ENCODE assay signal across 1 cellular context in the genomic region with DNA sequence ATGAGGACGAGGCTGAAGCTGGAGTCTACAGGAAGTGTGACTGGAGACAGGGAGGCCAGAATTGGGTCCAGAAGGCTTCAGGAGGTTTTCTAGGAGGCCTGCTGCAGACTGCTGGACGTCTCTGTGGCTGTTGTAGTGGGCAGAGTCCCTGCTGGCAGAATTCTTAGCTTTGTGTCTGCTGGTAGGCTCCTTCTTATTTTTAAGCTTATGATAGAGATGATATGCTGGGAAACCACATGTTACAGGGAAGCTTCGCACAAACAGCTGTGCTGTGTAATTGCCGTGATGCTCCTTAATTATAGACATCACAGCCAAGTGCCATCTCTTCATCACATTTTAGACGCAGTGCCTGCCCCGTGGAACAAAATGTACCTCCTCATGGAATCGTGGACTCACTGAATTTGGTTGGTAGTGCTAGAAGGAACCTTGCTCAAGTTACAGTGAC.
TF ChIP-seq lines count a peak whose summit lies in the region.

No MANE protein-coding gene starts in this region.

TF ChIP-seq in GM23338, 12 proteins besides CTCF, POLR2A, EP300 and RAD21:
- TF ChIP-seq CREB1 (CRISPR knock-in tag; IDR thresholded peaks at IDR 0.05; ENCODE audit: low read depth) (no peak), ZNF331 (CRISPR knock-in tag; IDR thresholded peaks at IDR 0.05; ENCODE audit: low read depth) (no peak), EZH2phosphoT487 (IDR thresholded peaks at IDR 0.05; ENCODE audit: unreplicated experiment) (no peak), EZH2 (IDR thresholded peaks at IDR 0.05; ENCODE audit: low read depth, unreplicated experiment) (no peak), POLR2AphosphoS5 (IDR thresholded peaks at IDR 0.05; ENCODE audit: low read depth) (no peak), JUNB (IDR thresholded peaks at IDR 0.05; ENCODE audit: unreplicated experiment) (no peak), NANOG (IDR thresholded peaks at IDR 0.05; ENCODE audit: borderline replicate concordance) (no peak), ZNF114 (CRISPR knock-in tag; IDR thresholded peaks at IDR 0.05) (no peak), STAT1 (IDR thresholded peaks at IDR 0.05; ENCODE audit: unreplicated experiment) (no peak)
- TF ChIP-seq, protein P1, sequence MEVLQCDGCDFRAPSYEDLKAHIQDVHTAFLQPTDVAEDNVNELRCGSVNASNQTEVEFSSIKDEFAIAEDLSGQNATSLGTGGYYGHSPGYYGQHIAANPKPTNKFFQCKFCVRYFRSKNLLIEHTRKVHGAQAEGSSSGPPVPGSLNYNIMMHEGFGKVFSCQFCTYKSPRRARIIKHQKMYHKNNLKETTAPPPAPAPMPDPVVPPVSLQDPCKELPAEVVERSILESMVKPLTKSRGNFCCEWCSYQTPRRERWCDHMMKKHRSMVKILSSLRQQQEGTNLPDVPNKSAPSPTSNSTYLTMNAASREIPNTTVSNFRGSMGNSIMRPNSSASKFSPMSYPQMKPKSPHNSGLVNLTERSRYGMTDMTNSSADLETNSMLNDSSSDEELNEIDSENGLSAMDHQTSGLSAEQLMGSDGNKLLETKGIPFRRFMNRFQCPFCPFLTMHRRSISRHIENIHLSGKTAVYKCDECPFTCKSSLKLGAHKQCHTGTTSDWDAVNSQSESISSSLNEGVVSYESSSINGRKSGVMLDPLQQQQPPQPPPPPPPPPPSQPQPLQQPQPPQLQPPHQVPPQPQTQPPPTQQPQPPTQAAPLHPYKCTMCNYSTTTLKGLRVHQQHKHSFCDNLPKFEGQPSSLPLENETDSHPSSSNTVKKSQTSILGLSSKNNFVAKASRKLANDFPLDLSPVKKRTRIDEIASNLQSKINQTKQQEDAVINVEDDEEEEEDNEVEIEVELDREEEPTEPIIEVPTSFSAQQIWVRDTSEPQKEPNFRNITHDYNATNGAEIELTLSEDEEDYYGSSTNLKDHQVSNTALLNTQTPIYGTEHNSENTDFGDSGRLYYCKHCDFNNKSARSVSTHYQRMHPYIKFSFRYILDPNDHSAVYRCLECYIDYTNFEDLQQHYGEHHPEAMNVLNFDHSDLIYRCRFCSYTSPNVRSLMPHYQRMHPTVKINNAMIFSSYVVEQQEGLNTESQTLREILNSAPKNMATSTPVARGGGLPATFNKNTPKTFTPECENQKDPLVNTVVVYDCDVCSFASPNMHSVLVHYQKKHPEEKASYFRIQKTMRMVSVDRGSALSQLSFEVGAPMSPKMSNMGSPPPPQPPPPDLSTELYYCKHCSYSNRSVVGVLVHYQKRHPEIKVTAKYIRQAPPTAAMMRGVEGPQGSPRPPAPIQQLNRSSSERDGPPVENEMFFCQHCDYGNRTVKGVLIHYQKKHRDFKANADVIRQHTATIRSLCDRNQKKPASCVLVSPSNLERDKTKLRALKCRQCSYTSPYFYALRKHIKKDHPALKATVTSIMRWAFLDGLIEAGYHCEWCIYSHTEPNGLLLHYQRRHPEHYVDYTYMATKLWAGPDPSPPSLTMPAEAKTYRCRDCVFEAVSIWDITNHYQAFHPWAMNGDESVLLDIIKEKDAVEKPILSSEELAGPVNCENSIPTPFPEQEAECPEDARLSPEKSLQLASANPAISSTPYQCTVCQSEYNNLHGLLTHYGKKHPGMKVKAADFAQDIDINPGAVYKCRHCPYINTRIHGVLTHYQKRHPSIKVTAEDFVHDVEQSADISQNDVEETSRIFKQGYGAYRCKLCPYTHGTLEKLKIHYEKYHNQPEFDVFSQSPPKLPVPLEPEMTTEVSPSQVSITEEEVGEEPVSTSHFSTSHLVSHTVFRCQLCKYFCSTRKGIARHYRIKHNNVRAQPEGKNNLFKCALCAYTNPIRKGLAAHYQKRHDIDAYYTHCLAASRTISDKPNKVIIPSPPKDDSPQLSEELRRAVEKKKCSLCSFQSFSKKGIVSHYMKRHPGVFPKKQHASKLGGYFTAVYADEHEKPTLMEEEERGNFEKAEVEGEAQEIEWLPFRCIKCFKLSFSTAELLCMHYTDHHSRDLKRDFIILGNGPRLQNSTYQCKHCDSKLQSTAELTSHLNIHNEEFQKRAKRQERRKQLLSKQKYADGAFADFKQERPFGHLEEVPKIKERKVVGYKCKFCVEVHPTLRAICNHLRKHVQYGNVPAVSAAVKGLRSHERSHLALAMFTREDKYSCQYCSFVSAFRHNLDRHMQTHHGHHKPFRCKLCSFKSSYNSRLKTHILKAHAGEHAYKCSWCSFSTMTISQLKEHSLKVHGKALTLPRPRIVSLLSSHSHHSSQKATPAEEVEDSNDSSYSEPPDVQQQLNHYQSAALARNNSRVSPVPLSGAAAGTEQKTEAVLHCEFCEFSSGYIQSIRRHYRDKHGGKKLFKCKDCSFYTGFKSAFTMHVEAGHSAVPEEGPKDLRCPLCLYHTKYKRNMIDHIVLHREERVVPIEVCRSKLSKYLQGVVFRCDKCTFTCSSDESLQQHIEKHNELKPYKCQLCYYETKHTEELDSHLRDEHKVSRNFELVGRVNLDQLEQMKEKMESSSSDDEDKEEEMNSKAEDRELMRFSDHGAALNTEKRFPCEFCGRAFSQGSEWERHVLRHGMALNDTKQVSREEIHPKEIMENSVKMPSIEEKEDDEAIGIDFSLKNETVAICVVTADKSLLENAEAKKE (CRISPR knock-in tag; IDR thresholded peaks at IDR 0.05): no peak
- TF ChIP-seq, protein P2, sequence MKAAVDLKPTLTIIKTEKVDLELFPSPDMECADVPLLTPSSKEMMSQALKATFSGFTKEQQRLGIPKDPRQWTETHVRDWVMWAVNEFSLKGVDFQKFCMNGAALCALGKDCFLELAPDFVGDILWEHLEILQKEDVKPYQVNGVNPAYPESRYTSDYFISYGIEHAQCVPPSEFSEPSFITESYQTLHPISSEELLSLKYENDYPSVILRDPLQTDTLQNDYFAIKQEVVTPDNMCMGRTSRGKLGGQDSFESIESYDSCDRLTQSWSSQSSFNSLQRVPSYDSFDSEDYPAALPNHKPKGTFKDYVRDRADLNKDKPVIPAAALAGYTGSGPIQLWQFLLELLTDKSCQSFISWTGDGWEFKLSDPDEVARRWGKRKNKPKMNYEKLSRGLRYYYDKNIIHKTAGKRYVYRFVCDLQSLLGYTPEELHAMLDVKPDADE (IDR thresholded peaks at IDR 0.05): no peak
- TF ChIP-seq, protein P3, sequence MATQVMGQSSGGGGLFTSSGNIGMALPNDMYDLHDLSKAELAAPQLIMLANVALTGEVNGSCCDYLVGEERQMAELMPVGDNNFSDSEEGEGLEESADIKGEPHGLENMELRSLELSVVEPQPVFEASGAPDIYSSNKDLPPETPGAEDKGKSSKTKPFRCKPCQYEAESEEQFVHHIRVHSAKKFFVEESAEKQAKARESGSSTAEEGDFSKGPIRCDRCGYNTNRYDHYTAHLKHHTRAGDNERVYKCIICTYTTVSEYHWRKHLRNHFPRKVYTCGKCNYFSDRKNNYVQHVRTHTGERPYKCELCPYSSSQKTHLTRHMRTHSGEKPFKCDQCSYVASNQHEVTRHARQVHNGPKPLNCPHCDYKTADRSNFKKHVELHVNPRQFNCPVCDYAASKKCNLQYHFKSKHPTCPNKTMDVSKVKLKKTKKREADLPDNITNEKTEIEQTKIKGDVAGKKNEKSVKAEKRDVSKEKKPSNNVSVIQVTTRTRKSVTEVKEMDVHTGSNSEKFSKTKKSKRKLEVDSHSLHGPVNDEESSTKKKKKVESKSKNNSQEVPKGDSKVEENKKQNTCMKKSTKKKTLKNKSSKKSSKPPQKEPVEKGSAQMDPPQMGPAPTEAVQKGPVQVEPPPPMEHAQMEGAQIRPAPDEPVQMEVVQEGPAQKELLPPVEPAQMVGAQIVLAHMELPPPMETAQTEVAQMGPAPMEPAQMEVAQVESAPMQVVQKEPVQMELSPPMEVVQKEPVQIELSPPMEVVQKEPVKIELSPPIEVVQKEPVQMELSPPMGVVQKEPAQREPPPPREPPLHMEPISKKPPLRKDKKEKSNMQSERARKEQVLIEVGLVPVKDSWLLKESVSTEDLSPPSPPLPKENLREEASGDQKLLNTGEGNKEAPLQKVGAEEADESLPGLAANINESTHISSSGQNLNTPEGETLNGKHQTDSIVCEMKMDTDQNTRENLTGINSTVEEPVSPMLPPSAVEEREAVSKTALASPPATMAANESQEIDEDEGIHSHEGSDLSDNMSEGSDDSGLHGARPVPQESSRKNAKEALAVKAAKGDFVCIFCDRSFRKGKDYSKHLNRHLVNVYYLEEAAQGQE (IDR thresholded peaks at IDR 0.05; ENCODE audit: unreplicated experiment): no peak
